Comparison of ENCODE assay signal across 12 cellular contexts in the genomic region with DNA sequence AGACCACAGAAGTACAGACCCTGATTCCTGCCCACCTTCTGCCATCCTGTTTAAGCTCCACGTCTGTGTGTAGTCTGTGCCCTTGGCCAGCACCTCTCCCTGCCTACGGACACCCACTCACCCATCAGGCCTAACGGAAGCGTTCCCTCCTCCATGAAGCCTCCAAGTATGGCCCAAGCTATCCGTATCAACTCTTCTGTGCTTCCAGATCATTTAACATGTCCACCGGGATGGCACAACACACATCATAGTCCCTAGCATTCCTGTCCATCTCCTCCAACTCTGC. TPM values are rescaled to one million over a fixed set of nuclear protein-coding genes. Genes with fewer than 3 reads are reported as not detected.
DNase-seq lines count a peak whose midpoint lies in the region; ATAC-seq and TF ChIP-seq lines count a peak whose summit lies in the region.
"Had no signal": no experiment of that assay in that cellular context is flagged by ENCODE, and none has a peak within 500 bp of the region (broad histone marks: within the 10 kb centered on the region; RNA-seq: fewer than 3 reads in every experiment).

No MANE protein-coding gene starts in this region.

- H3K4me1 ChIP-seq in mesendoderm (ENCODE audit: control insufficient read depth, low read depth, low read length) (no peaks in the 10 kb centered on the region), suprapubic skin (peaks cover 100% of the 10 kb centered on the region), PC-3 (ENCODE audit: insufficient read depth, low read length) (peaks cover 49% of the 10 kb centered on the region), right lobe of liver (peaks cover 0 to 26% (median 2%) of the 10 kb centered on the region in 4 donors)

- no peak overlapping the region for H3K4me3 ChIP-seq in mesendoderm (ENCODE audit: low read length)
- no peak overlapping the region for H3K4me3 ChIP-seq in suprapubic skin
- no peak overlapping the region for H3K4me3 ChIP-seq in PC-3 (ENCODE audit: low read length)
- H3K4me3 ChIP-seq in right lobe of liver, result no peak overlapping the region
- H3K4me3 ChIP-seq: A549, PC-9 had no signal

- H4K5ac ChIP-seq in mesendoderm (ENCODE audit: low read length), result no peak overlapping the region

- no peak overlapping the region for H3K27ac ChIP-seq in mesendoderm (ENCODE audit: low read depth, low read length)
- H3K27ac ChIP-seq in suprapubic skin, result peak overlapping the region; percentile 74
- no peak overlapping the region for H3K27ac ChIP-seq in PC-3 (ENCODE audit: low read length)
- H3K27ac ChIP-seq in right lobe of liver, result no peak overlapping the region
- H3K27ac ChIP-seq: PC-9 had no signal

- no peak for TF ChIP-seq EP300 in suprapubic skin (IDR thresholded peaks at IDR 0.05)

- no peaks in the 10 kb centered on the region for H3F3A ChIP-seq in PC-3 (ENCODE audit: low read length, unreplicated experiment)

- no peak overlapping the region for H2AK5ac ChIP-seq in mesendoderm (ENCODE audit: low read length)

- peak overlapping the region; percentile 39 for H3K4me3 Mint-ChIP-seq in activated CD4-positive, alpha-beta T cell treated with anti-CD3 and anti-CD28 coated beads, Interleukin-2, amount 10 ng/mL, durations not matched to agents 24 days and 14 days
- peak overlapping the region; percentile 81 for H3K4me3 Mint-ChIP-seq in activated naive CD8-positive, alpha-beta T cell treated with anti-CD3 and anti-CD28 coated beads, Interleukin-2, amount 50 U/mL, for 24 hours

- H3K27me3 ChIP-seq in mesendoderm (ENCODE audit: insufficient read depth, low read length, poor library complexity) (no peaks in the 10 kb centered on the region), suprapubic skin (no peaks in the 10 kb centered on the region), PC-3 (ENCODE audit: low read length) (no peaks in the 10 kb centered on the region), right lobe of liver (no peaks in the 10 kb centered on the region)

- peaks cover 96% of the 10 kb centered on the region for H3K79me2 ChIP-seq in mesendoderm (ENCODE audit: control insufficient read depth, insufficient read depth, low read length)
- peaks cover 96% of the 10 kb centered on the region for H3K79me2 ChIP-seq in PC-3 (ENCODE audit: low read length)

- no TSS peak for BruUV-seq in PC-3 (replicated peaks; lab: Mats Ljungman, UMichigan)

- peaks cover 85% of the 10 kb centered on the region for H3K36me3 Mint-ChIP-seq in activated CD4-positive, alpha-beta T cell treated with anti-CD3 and anti-CD28 coated beads, Interleukin-2, amount 10 ng/mL, durations not matched to agents 24 days and 14 days (ENCODE audit: low read depth)
- peaks cover 77% of the 10 kb centered on the region for H3K36me3 Mint-ChIP-seq in activated naive CD8-positive, alpha-beta T cell treated with anti-CD3 and anti-CD28 coated beads, Interleukin-2, amount 50 U/mL, for 24 hours (ENCODE audit: low read depth)

- H2AFZ ChIP-seq in PC-3 (ENCODE audit: low read length), result no peak overlapping the region
- H2AFZ ChIP-seq: PC-9 had no signal

- H2BK15ac ChIP-seq in mesendoderm (replicated peaks; ENCODE audit: low read depth), result no peak overlapping the region

- H2BK5ac ChIP-seq in mesendoderm (ENCODE audit: low read length), result no peak overlapping the region

- H3K9me3 ChIP-seq in suprapubic skin (no peaks in the 10 kb centered on the region), PC-3 (ENCODE audit: low read length) (no peaks in the 10 kb centered on the region), right lobe of liver (no peaks in the 10 kb centered on the region)
- H3K9me3 ChIP-seq: A549 had no signal

- intact Hi-C loops in activated CD4-positive, alpha-beta T cell treated with anti-CD3 and anti-CD28 coated beads, Interleukin-2, amount 10 ng/mL, durations not matched to agents 24 days and 14 days (cut with micrococcal nuclease), result loop anchor here (10.0 kb wide), 1 partner anchor 550 kb away; no protein-coding TSS in a partner anchor
- intact Hi-C loops in PC-3 (cut with micrococcal nuclease), result no loop called here
- intact Hi-C loops in right lobe of liver (cut with DNase I), result no loop called here

- peaks cover 44% of the 10 kb centered on the region for H3K79me1 ChIP-seq in mesendoderm (ENCODE audit: low read length)

- CTCF ChIA-PET in PC-3 (lab: Charles Lee), result no interaction called here

- H3K4me2 ChIP-seq in mesendoderm (ENCODE audit: low read length) (no peak overlapping the region), PC-3 (ENCODE audit: low read length) (no peak overlapping the region)

- H2BK120ac ChIP-seq in mesendoderm (ENCODE audit: low read depth, low read length), result no peak overlapping the region

- H3K9ac ChIP-seq in mesendoderm (ENCODE audit: low read length) (peak overlapping the region; percentile 10), PC-3 (ENCODE audit: low read length) (no peak overlapping the region)

- no peak overlapping the region for H3K4ac ChIP-seq in mesendoderm (ENCODE audit: low read depth, low read length)

- peak overlapping the region; percentile 6 for H3K23ac ChIP-seq in mesendoderm (ENCODE audit: low read length)

- H3K27me3 Mint-ChIP-seq in activated CD4-positive, alpha-beta T cell treated with anti-CD3 and anti-CD28 coated beads, Interleukin-2, amount 10 ng/mL, durations not matched to agents 24 days and 14 days, result no peaks in the 10 kb centered on the region
- H3K27me3 Mint-ChIP-seq in activated naive CD8-positive, alpha-beta T cell treated with anti-CD3 and anti-CD28 coated beads, Interleukin-2, amount 50 U/mL, for 24 hours, result no peaks in the 10 kb centered on the region

- H3K36me3 ChIP-seq in mesendoderm (ENCODE audit: control insufficient read depth, insufficient read depth, low read length) (peaks cover 12% of the 10 kb centered on the region), suprapubic skin (peaks cover 26% of the 10 kb centered on the region), PC-3 (ENCODE audit: low read depth, low read length) (peaks cover 2% of the 10 kb centered on the region; the same call in 1 of the 2 replicates), right lobe of liver (peaks cover 0 to 10% (median 2%) of the 10 kb centered on the region in 4 donors)

- no peak for TF ChIP-seq CTCF in suprapubic skin (IDR thresholded peaks at IDR 0.05)
- TF ChIP-seq CTCF in PC-3 (conservative IDR thresholded peaks at IDR 0.05; ENCODE audit: low read depth, low read length), result no peak
- no peak for TF ChIP-seq CTCF in right lobe of liver (IDR thresholded peaks at IDR 0.05)

- H3K4me1 Mint-ChIP-seq in activated CD4-positive, alpha-beta T cell treated with anti-CD3 and anti-CD28 coated beads, Interleukin-2, amount 10 ng/mL, durations not matched to agents 24 days and 14 days, result peaks cover 95% of the 10 kb centered on the region
- H3K4me1 Mint-ChIP-seq in activated naive CD8-positive, alpha-beta T cell treated with anti-CD3 and anti-CD28 coated beads, Interleukin-2, amount 50 U/mL, for 24 hours, result peaks cover 99% of the 10 kb centered on the region

- POLR2A ChIA-PET in PC-3 (lab: Charles Lee; ENCODE audit: unreplicated experiment), result no interaction called here

- H3K56ac ChIP-seq in mesendoderm (ENCODE audit: low read length), result no peak overlapping the region

- H3K18ac ChIP-seq in mesendoderm (ENCODE audit: low read length), result no peak overlapping the region

- no peaks in the 10 kb centered on the region for H3K9me3 Mint-ChIP-seq in activated CD4-positive, alpha-beta T cell treated with anti-CD3 and anti-CD28 coated beads, Interleukin-2, amount 10 ng/mL, durations not matched to agents 24 days and 14 days
- H3K9me3 Mint-ChIP-seq in activated naive CD8-positive, alpha-beta T cell treated with anti-CD3 and anti-CD28 coated beads, Interleukin-2, amount 50 U/mL, for 24 hours, result no peaks in the 10 kb centered on the region

- H3K27ac Mint-ChIP-seq in activated CD4-positive, alpha-beta T cell treated with anti-CD3 and anti-CD28 coated beads, Interleukin-2, amount 10 ng/mL, durations not matched to agents 24 days and 14 days, result peak overlapping the region; percentile 76
- H3K27ac Mint-ChIP-seq in activated naive CD8-positive, alpha-beta T cell treated with anti-CD3 and anti-CD28 coated beads, Interleukin-2, amount 50 U/mL, for 24 hours, result peak overlapping the region; percentile 94

- H3K9me2 ChIP-seq in PC-3 (replicated peaks; ENCODE audit: low read length), result no peaks in the 10 kb centered on the region

- WGBS in mesendoderm (ENCODE audit: extremely low coverage, insufficient coverage, low lambda C conversion rate), result no CpG with 5 or more reads among the region's 6 CpGs
- WGBS in suprapubic skin, result 81% methylated on average over 6 of the region's 6 CpGs
- 68% methylated on average over 6 of the region's 6 CpGs for WGBS in right lobe of liver (ENCODE audit: insufficient coverage, low coverage, low lambda C conversion rate, missing lambda C conversion rate)

- no peak for DNase-seq in activated CD4-positive, alpha-beta T cell treated with anti-CD3 and anti-CD28 coated beads, Interleukin-2, amount 10 ng/mL, durations not matched to agents 24 days and 14 days
- no peak for DNase-seq in activated CD4-positive, alpha-beta T cell treated with anti-CD3 and anti-CD28 coated beads for 4 hours
- no peak for DNase-seq in activated naive CD8-positive, alpha-beta T cell treated with anti-CD3 and anti-CD28 coated beads, Interleukin-2, amount 50 U/mL, for 24 hours
- DNase-seq in mesendoderm, result no peak
- DNase-seq in suprapubic skin (ENCODE audit: low spot score in 2 of 2), result no peak
- no peak for DNase-seq in kidney glomerular epithelial cell (lab: John Stamatoyannopoulos, UW)
- DNase-seq in PC-3, result no peak
- no peak for DNase-seq in right lobe of liver
- DNase-seq: MV-4-11; PC-9; stimulated activated CD4-positive, alpha-beta T cell treated with anti-CD3 and anti-CD28 coated beads, Interleukin-12 subunit alpha, Interleukin-12 subunit beta, amount 100 ng/mL, for 4 hours had no signal

- H4K20me1 ChIP-seq in PC-3 (ENCODE audit: low read length), result peaks cover 13% of the 10 kb centered on the region

- no peak overlapping the region for H4K8ac ChIP-seq in mesendoderm (ENCODE audit: low read depth, low read length)

- ATAC-seq in activated naive CD8-positive, alpha-beta T cell treated with anti-CD3 and anti-CD28 coated beads, Interleukin-2, amount 50 U/mL, for 24 hours, result no peak
- ATAC-seq in PC-3, result no peak
- no peak for ATAC-seq in right lobe of liver
- ATAC-seq: A549 had no signal

- TF ChIP-seq POLR2A in suprapubic skin (IDR thresholded peaks at IDR 0.05) (no peak), right lobe of liver (IDR thresholded peaks at IDR 0.05) (no peak)

RNA-seq across cellular contexts. Expression of a gene that starts 11.7 kb away (rescaled TPM):
- 369 and 376 TPM in 2 replicates for total RNA-seq in activated CD4-positive, alpha-beta T cell treated with anti-CD3 and anti-CD28 coated beads, Interleukin-2, amount 10 ng/mL, durations not matched to agents 24 days and 14 days
- 261 TPM for polyA plus RNA-seq in mesendoderm (2013, experiment 1 of 2)
- 261 TPM for polyA plus RNA-seq in mesendoderm (2013, experiment 2 of 2)
- total RNA-seq in suprapubic skin (100 to 1,000 TPM; 113 to 126 (median 117) TPM), PC-3 (2014; rRNA removed) (148 and 150 TPM in 2 replicates), right lobe of liver (100 to 1,000 TPM in 1 of 6 experiments, 10 to 100 TPM in 5; 65.1 to 149 (median 76.4) TPM)
